In genomic region chr17:47277921-47278320, GRCh38 we compare ENCODE assay signal across 19 cellular contexts. TPM values are rescaled to one million over a fixed set of nuclear protein-coding genes. Genes with fewer than 3 reads are reported as not detected.
DNase-seq lines count a peak whose midpoint lies in the region; ATAC-seq, FAIRE-seq and TF ChIP-seq lines count a peak whose summit lies in the region.
"Had no signal": no experiment of that assay in that cellular context is flagged by ENCODE, and none has a peak within 500 bp of the region (broad histone marks: within the 10 kb centered on the region; RNA-seq: fewer than 3 reads in every experiment).

No MANE protein-coding gene starts in this region.

- H3K27me3 Mint-ChIP-seq in activated CD8-positive, alpha-beta memory T cell treated with anti-CD3 and anti-CD28 coated beads, Interleukin-2, amount 10 ng/mL, durations not matched to agents 7 days and 5 days, result peaks cover 9% of the 10 kb centered on the region

- no peak overlapping the region for H3K4me3 ChIP-seq in heart left ventricle
- H3K4me3 ChIP-seq in right cardiac atrium (ENCODE audit: low read length), result no peak overlapping the region
- H3K4me3 ChIP-seq in esophagus squamous epithelium, result no peak overlapping the region
- no peak overlapping the region for H3K4me3 ChIP-seq in psoas muscle
- H3K4me3 ChIP-seq in vagina, result no peak overlapping the region
- H3K4me3 ChIP-seq: GM23338, MG63 had no signal

- peaks cover 2 to 76% (median 64%) of the 10 kb centered on the region in 12 donors for H3K4me1 ChIP-seq in heart left ventricle
- H3K4me1 ChIP-seq in right cardiac atrium (ENCODE audit: control insufficient read depth, insufficient read depth, low read length), result peaks cover 34% of the 10 kb centered on the region
- peaks cover 34 to 65% (median 51%) of the 10 kb centered on the region in 3 donors for H3K4me1 ChIP-seq in esophagus squamous epithelium
- peaks cover 48% of the 10 kb centered on the region for H3K4me1 ChIP-seq in psoas muscle
- H3K4me1 ChIP-seq in vagina, result peaks cover 72% of the 10 kb centered on the region

- no peak overlapping the region for H3K4me3 Mint-ChIP-seq in activated CD8-positive, alpha-beta memory T cell treated with anti-CD3 and anti-CD28 coated beads, Interleukin-2, amount 10 ng/mL, durations not matched to agents 7 days and 5 days
- H3K4me3 Mint-ChIP-seq: activated naive CD8-positive, alpha-beta T cell treated with anti-CD3 and anti-CD28 coated beads for 36 hours; GM23338 had no signal

- no peak for FAIRE-seq in frontal cortex (lab: Jason Lieb, UNC)
- FAIRE-seq: A204.1, HTR-8/SVneo had no signal

- no peak for TF ChIP-seq CTCF in heart left ventricle (IDR thresholded peaks at IDR 0.05)
- TF ChIP-seq CTCF in esophagus squamous epithelium (IDR thresholded peaks at IDR 0.05), result no peak
- no peak for TF ChIP-seq CTCF in psoas muscle (IDR thresholded peaks at IDR 0.05)
- TF ChIP-seq CTCF in vagina (IDR thresholded peaks at IDR 0.05), result no peak

- CTCF ChIA-PET in activated CD8-positive, alpha-beta memory T cell treated with anti-CD3 and anti-CD28 coated beads, Interleukin-2, amount 10 ng/mL, durations not matched to agents 7 days and 5 days (lab: Charles Lee), result no interaction called here

- H3K27me3 ChIP-seq in heart left ventricle, result no peaks in the 10 kb centered on the region
- no peaks in the 10 kb centered on the region for H3K27me3 ChIP-seq in right cardiac atrium (ENCODE audit: control insufficient read depth, insufficient read depth)
- H3K27me3 ChIP-seq in esophagus squamous epithelium, result no peaks in the 10 kb centered on the region
- H3K27me3 ChIP-seq in psoas muscle (ENCODE audit: insufficient read depth in 3 of 3, low read length in 2 of 3), result no peaks in the 10 kb centered on the region
- no peaks in the 10 kb centered on the region for H3K27me3 ChIP-seq in vagina
- H3K27me3 ChIP-seq: MG63 had no signal

- H3K27ac ChIP-seq in heart left ventricle (peak overlapping the region in 11 of 12 donors; percentile 75 to 92 (median 87)), right cardiac atrium (ENCODE audit: low read length) (no peak overlapping the region), esophagus squamous epithelium (peak overlapping the region; percentile 63 to 92 (median 84)), psoas muscle (peak overlapping the region; percentile 73), vagina (peak overlapping the region; percentile 85)

- intact Hi-C loops in heart left ventricle (cut with DNase I) (loop anchor here in 3 of 10 donors (5.0 kb wide), 3 partner anchors 36 to 46 kb away; no protein-coding TSS in a partner anchor), right cardiac atrium (cut with DNase I) (no loop called here), esophagus squamous epithelium (cut with DNase I) (no loop called here), psoas muscle (cut with DNase I) (no loop called here), vagina (cut with DNase I) (loop anchor here (5.0 kb wide), 1 partner anchor 39 kb away; no protein-coding TSS in a partner anchor)

- DNase-seq in heart left ventricle (no peak), right cardiac atrium (no peak), esophagus squamous epithelium (lab: John Stamatoyannopoulos, UW) (no peak), psoas muscle (no peak), vagina (ENCODE audit: extremely low spot score in 2 of 2) (no peak), frontal cortex (ENCODE audit: low spot score in 2 of 2) (no peak)
- DNase-seq in activated CD8-positive, alpha-beta memory T cell treated with anti-CD3 and anti-CD28 coated beads, Interleukin-2, amount 10 ng/mL, durations not matched to agents 7 days and 5 days, result no peak
- DNase-seq: activated CD4-positive, alpha-beta T cell treated with anti-CD3 and anti-CD28 coated beads for 1 hour; activated CD8-positive, alpha-beta memory T cell treated with anti-CD3 and anti-CD28 coated beads, Interleukin-2, amount 50 U/mL, for 48 hours; activated naive CD8-positive, alpha-beta T cell treated with anti-CD3 and anti-CD28 coated beads for 36 hours; Calu3; MG63; NCI-H2081 treated with DMSO at 0.1 percent for 48 hours; NCI-H774; T-helper 2 cell had no signal

- H3K4me1 Mint-ChIP-seq in activated CD8-positive, alpha-beta memory T cell treated with anti-CD3 and anti-CD28 coated beads, Interleukin-2, amount 10 ng/mL, durations not matched to agents 7 days and 5 days, result peaks cover 6% of the 10 kb centered on the region

- no peaks in the 10 kb centered on the region for H3K9me3 Mint-ChIP-seq in activated CD8-positive, alpha-beta memory T cell treated with anti-CD3 and anti-CD28 coated beads, Interleukin-2, amount 10 ng/mL, durations not matched to agents 7 days and 5 days (ENCODE audit: low read depth)
- H3K9me3 Mint-ChIP-seq: activated naive CD8-positive, alpha-beta T cell treated with anti-CD3 and anti-CD28 coated beads for 36 hours; GM23338 had no signal

- H3K9me3 ChIP-seq in heart left ventricle (no peaks in the 10 kb centered on the region), right cardiac atrium (ENCODE audit: control insufficient read depth, low read length) (no peaks in the 10 kb centered on the region), esophagus squamous epithelium (no peaks in the 10 kb centered on the region), psoas muscle (no peaks in the 10 kb centered on the region), vagina (no peaks in the 10 kb centered on the region)
- H3K9me3 ChIP-seq: MG63 had no signal

- H3K36me3 Mint-ChIP-seq in activated CD8-positive, alpha-beta memory T cell treated with anti-CD3 and anti-CD28 coated beads, Interleukin-2, amount 10 ng/mL, durations not matched to agents 7 days and 5 days, result no peaks in the 10 kb centered on the region
- H3K36me3 Mint-ChIP-seq: activated naive CD8-positive, alpha-beta T cell treated with anti-CD3 and anti-CD28 coated beads for 36 hours had no signal

- H3K27ac Mint-ChIP-seq in activated CD8-positive, alpha-beta memory T cell treated with anti-CD3 and anti-CD28 coated beads, Interleukin-2, amount 10 ng/mL, durations not matched to agents 7 days and 5 days, result no peak overlapping the region
- H3K27ac Mint-ChIP-seq: activated naive CD8-positive, alpha-beta T cell treated with anti-CD3 and anti-CD28 coated beads for 36 hours; GM23338 had no signal

- H3K36me3 ChIP-seq in heart left ventricle, result no peaks in the 10 kb centered on the region
- no peaks in the 10 kb centered on the region for H3K36me3 ChIP-seq in esophagus squamous epithelium
- H3K36me3 ChIP-seq in psoas muscle (ENCODE audit: insufficient read depth in 1 of 2, low read depth in 1 of 2), result no peaks in the 10 kb centered on the region
- H3K36me3 ChIP-seq in vagina, result no peaks in the 10 kb centered on the region
- H3K36me3 ChIP-seq: MG63 had no signal

- WGBS in heart left ventricle, 4 donors, result 92 to 100% (median 99%) methylated on average over 1 of the region's 1 CpG
- 97% methylated on average over 1 of the region's 1 CpG for WGBS in right cardiac atrium
- WGBS in esophagus squamous epithelium, 2 donors, result 73 to 82% methylated on average over 1 of the region's 1 CpG
- whole genome bisulfite sequencing in psoas muscle, 3 donors, result 96 to 97% (median 97%) methylated on average over 1 of the region's 1 CpG

- ATAC-seq in heart left ventricle (no peak), right cardiac atrium (no peak), psoas muscle (no peak), GM18520 (IDR thresholded peaks at IDR 0.05; ENCODE audit: unreplicated experiment) (no peak)
- ATAC-seq in activated CD8-positive, alpha-beta memory T cell treated with anti-CD3 and anti-CD28 coated beads, Interleukin-2, amount 10 ng/mL, durations not matched to agents 7 days and 5 days, result no peak
- ATAC-seq: GM23338 had no signal

- TF ChIP-seq POLR2A in heart left ventricle (IDR thresholded peaks at IDR 0.05) (no peak), esophagus squamous epithelium (IDR thresholded peaks at IDR 0.05) (no peak), vagina (IDR thresholded peaks at IDR 0.05) (no peak)

RNA-seq across cellular contexts. Expression of gene ITGB3, which starts 24.3 kb away (rescaled TPM):
- 10 to 100 TPM in 2 of 9 donors, 1 to 10 TPM in 7; 2.6 to 14.8 (median 4.8) TPM for total RNA-seq in heart left ventricle
- 1 to 10 TPM; 1.3 to 5.0 TPM for polyA plus RNA-seq in heart left ventricle
- 10 to 100 TPM in 1 of 4 donors, 1 to 10 TPM in 3; 5.0 to 11.9 (median 6.5) TPM for total RNA-seq in right cardiac atrium
- polyA plus RNA-seq in right cardiac atrium, result 2.3 TPM
- 1 to 10 TPM in 2 of 4 donors, under 1 TPM in 2; 0.23 to 7.2 (median 2.8) TPM for total RNA-seq in esophagus squamous epithelium
- total RNA-seq in psoas muscle, result 1 to 10 TPM; 1.1 to 3.9 (median 2.2) TPM
- polyA plus RNA-seq in psoas muscle, result 1 to 10 TPM in 1 of 3 donors, under 1 TPM in 2; 0.32 to 5.4 (median 0.77) TPM
- total RNA-seq in vagina, result 6.1 TPM
- total RNA-seq in frontal cortex, result 1.2 TPM
- under 1 TPM; 0.21 to 0.93 TPM for total RNA-seq in activated CD8-positive, alpha-beta memory T cell treated with anti-CD3 and anti-CD28 coated beads, Interleukin-2, amount 10 ng/mL, durations not matched to agents 7 days and 5 days
- polyA plus RNA-seq: GM23338 had no signal

RNA-seq across cellular contexts. Expression of gene EFCAB13, which starts 45.8 kb away (rescaled TPM):
- total RNA-seq in heart left ventricle (1 to 10 TPM in 8 of 9 donors, under 1 TPM in 1; 0.63 to 6.1 (median 1.7) TPM), right cardiac atrium (1 to 10 TPM; 5.9 to 8.5 (median 7.5) TPM), esophagus squamous epithelium (1 to 10 TPM in 2 of 4 donors, under 1 TPM in 2; 0.31 to 6.7 (median 2.4) TPM), psoas muscle (1 to 10 TPM in 1 of 4 donors, under 1 TPM in 3; 0.37 to 2.2 (median 0.83) TPM), vagina (4.2 TPM), frontal cortex (14.3 TPM)
- polyA plus RNA-seq in heart left ventricle (1 to 10 TPM in 1 of 2 donors, under 1 TPM in 1; 0.47 to 1.1 TPM), right cardiac atrium (2.1 TPM), psoas muscle (under 1 TPM; 0.32 to 0.77 (median 0.55) TPM)
- total RNA-seq in activated CD8-positive, alpha-beta memory T cell treated with anti-CD3 and anti-CD28 coated beads, Interleukin-2, amount 10 ng/mL, durations not matched to agents 7 days and 5 days, result 1 to 10 TPM; 5.9 to 9.1 TPM
